In the genomic region with DNA sequence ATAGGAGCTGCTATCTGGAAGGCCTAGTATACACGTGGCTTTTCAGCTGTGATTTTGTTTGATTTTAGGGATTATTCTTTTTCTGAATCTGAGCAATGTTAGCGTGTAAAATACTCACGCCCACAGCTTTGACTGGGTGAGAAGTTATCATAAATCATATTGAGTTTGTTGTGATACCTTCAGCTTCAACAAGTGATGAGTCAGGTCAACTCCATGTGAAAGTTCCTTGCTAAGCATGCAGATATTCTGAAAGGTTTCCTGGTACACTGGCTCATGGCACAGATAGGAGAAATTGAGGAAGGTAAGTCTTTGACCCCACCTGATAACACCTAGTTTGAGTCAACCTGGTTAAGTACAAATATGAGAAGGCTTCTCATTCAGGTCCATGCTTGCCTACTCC, we compare ENCODE assay signal across 1 cellular context.
A peak's percentile ranks its signal among the peaks of the same experiment; 100 is the strongest.
TF ChIP-seq lines count a peak whose summit lies in the region.

A gene with protein sequence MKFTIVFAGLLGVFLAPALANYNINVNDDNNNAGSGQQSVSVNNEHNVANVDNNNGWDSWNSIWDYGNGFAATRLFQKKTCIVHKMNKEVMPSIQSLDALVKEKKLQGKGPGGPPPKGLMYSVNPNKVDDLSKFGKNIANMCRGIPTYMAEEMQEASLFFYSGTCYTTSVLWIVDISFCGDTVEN (plus strand): TSS at position 386 of the 400 bp plus-strand sequence. CDS start 42 bp downstream, outside the sequence.

TF ChIP-seq in HepG2, 621 proteins besides CTCF, POLR2A, EP300 and RAD21:
- no peak for TF ChIP-seq RFXANK (CRISPR knock-in tag; IDR thresholded peaks at IDR 0.05)
- TF ChIP-seq, protein P1, sequence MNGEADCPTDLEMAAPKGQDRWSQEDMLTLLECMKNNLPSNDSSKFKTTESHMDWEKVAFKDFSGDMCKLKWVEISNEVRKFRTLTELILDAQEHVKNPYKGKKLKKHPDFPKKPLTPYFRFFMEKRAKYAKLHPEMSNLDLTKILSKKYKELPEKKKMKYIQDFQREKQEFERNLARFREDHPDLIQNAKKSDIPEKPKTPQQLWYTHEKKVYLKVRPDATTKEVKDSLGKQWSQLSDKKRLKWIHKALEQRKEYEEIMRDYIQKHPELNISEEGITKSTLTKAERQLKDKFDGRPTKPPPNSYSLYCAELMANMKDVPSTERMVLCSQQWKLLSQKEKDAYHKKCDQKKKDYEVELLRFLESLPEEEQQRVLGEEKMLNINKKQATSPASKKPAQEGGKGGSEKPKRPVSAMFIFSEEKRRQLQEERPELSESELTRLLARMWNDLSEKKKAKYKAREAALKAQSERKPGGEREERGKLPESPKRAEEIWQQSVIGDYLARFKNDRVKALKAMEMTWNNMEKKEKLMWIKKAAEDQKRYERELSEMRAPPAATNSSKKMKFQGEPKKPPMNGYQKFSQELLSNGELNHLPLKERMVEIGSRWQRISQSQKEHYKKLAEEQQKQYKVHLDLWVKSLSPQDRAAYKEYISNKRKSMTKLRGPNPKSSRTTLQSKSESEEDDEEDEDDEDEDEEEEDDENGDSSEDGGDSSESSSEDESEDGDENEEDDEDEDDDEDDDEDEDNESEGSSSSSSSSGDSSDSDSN (CRISPR knock-in tag; IDR thresholded peaks at IDR 0.05), result no peak
- TF ChIP-seq MBD4 (IDR thresholded peaks at IDR 0.05; ENCODE audit: borderline replicate concordance, low read length), result no peak
- TF ChIP-seq NPAS2 (CRISPR knock-in tag; IDR thresholded peaks at IDR 0.05; ENCODE audit: borderline replicate concordance), result no peak
- no peak for TF ChIP-seq SNAPC2 (CRISPR knock-in tag; IDR thresholded peaks at IDR 0.05)
- TF ChIP-seq, protein P2, sequence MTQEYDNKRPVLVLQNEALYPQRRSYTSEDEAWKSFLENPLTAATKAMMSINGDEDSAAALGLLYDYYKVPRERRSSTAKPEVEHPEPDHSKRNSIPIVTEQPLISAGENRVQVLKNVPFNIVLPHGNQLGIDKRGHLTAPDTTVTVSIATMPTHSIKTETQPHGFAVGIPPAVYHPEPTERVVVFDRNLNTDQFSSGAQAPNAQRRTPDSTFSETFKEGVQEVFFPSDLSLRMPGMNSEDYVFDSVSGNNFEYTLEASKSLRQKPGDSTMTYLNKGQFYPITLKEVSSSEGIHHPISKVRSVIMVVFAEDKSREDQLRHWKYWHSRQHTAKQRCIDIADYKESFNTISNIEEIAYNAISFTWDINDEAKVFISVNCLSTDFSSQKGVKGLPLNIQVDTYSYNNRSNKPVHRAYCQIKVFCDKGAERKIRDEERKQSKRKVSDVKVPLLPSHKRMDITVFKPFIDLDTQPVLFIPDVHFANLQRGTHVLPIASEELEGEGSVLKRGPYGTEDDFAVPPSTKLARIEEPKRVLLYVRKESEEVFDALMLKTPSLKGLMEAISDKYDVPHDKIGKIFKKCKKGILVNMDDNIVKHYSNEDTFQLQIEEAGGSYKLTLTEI (CRISPR knock-in tag; conservative IDR thresholded peaks at IDR 0.05), result no peak
- TF ChIP-seq REPIN1 (CRISPR knock-in tag; IDR thresholded peaks at IDR 0.05; ENCODE audit: borderline replicate concordance, low read depth), result no peak
- 0 out of 2 replicates have a peak, but pooled peaks have one; percentile 9 for TF ChIP-seq MAFF (IDR thresholded peaks at IDR 0.05; ENCODE audit: low read depth, low read length)
- TF ChIP-seq ZSCAN21 (CRISPR knock-in tag; IDR thresholded peaks at IDR 0.05; ENCODE audit: borderline replicate concordance), result no peak
- peak; percentile 10 to 33; a peak in 1 of 4 replicates for TF ChIP-seq MAFK (conservative IDR thresholded peaks at IDR 0.05 in 1 of 2, IDR thresholded peaks at IDR 0.05 in 1 of 2; ENCODE audit: low read length in 2 of 2)
- no peak for TF ChIP-seq ZNF589 (CRISPR knock-in tag; conservative IDR thresholded peaks at IDR 0.05)
- no peak for TF ChIP-seq KDM5B (CRISPR knock-in tag; IDR thresholded peaks at IDR 0.05; ENCODE audit: borderline replicate concordance)
- TF ChIP-seq ZMAT5 (CRISPR knock-in tag; IDR thresholded peaks at IDR 0.05; ENCODE audit: borderline replicate concordance, low read depth), result no peak
